Comparison of ENCODE assay signal across 13 cellular contexts in genomic region chr6:169097336-169098052, GRCh38.
DNase-seq lines count a peak whose midpoint lies in the region; ATAC-seq and TF ChIP-seq lines count a peak whose summit lies in the region.
"Had no signal": no experiment of that assay in that cellular context is flagged by ENCODE, and none has a peak within 500 bp of the region (broad histone marks: within the 10 kb centered on the region; RNA-seq: fewer than 3 reads in every experiment).

No MANE protein-coding gene starts in this region.

- peak overlapping the region; percentile 90 for H3K27ac Mint-ChIP-seq in chondrocyte (ENCODE audit: unreplicated experiment)
- H3K27ac Mint-ChIP-seq: activated naive CD4-positive, alpha-beta T cell treated with anti-CD3 and anti-CD28 coated beads for 36 hours; effector memory CD8-positive, alpha-beta T cell had no signal

- H2AFZ ChIP-seq in PC-9, result no peak overlapping the region

- DNase-seq in A172 (ENCODE audit: low spot score), result peak; percentile 94
- peak; percentile 92 for DNase-seq in HT1080 (ENCODE audit: low read depth)
- DNase-seq in chondrocyte (ENCODE audit: low spot score), result no peak
- DNase-seq in lung (ENCODE audit: low spot score), result peak; percentile 10
- DNase-seq in body of pancreas, result no peak
- no peak for DNase-seq in PC-9
- DNase-seq: activated CD4-positive, alpha-beta T cell treated with anti-CD3 and anti-CD28 coated beads for 48 hours; activated naive CD4-positive, alpha-beta T cell treated with anti-CD3 and anti-CD28 coated beads for 36 hours; effector memory CD8-positive, alpha-beta T cell; NCI-H2171 treated with DMSO at 0.1 percent for 48 hours had no signal

- BruUV-seq in PC-9 (replicated peaks; lab: Mats Ljungman, UMichigan), result no TSS peak

- H3K27me3 ChIP-seq in lung (ENCODE audit: control insufficient read depth, insufficient read depth) (peaks cover 2% of the 10 kb centered on the region), body of pancreas (no peaks in the 10 kb centered on the region), PC-9 (ENCODE audit: insufficient read depth, low read depth) (peaks cover 14% of the 10 kb centered on the region; the same call in 1 of the 2 replicates)

- intact Hi-C loops in body of pancreas (cut with DNase I) (no loop called here), PC-9 (cut with micrococcal nuclease; ENCODE audit: unreplicated experiment) (no loop called here)

- no peak overlapping the region for H3K4me3 ChIP-seq in lung
- H3K4me3 ChIP-seq in body of pancreas, result no peak overlapping the region
- no peak overlapping the region for H3K4me3 ChIP-seq in PC-9
- H3K4me3 ChIP-seq: A549 had no signal

- peaks cover 83% of the 10 kb centered on the region for H3K4me1 Mint-ChIP-seq in chondrocyte (ENCODE audit: low read depth)

- no peaks in the 10 kb centered on the region for H3K79me2 ChIP-seq in PC-9 (ENCODE audit: low read depth)

- peaks cover 10% of the 10 kb centered on the region for H3K36me3 Mint-ChIP-seq in chondrocyte (ENCODE audit: low read depth)

- no peaks in the 10 kb centered on the region for H3F3A ChIP-seq in PC-9 (ENCODE audit: insufficient read depth, low read depth)

- no peak for TF ChIP-seq CTCF in chondrocyte (IDR thresholded peaks at IDR 0.05)
- no peak for TF ChIP-seq CTCF in lung (IDR thresholded peaks at IDR 0.05; ENCODE audit: control extremely low read depth, extremely low read depth)
- no peak for TF ChIP-seq CTCF in body of pancreas (IDR thresholded peaks at IDR 0.05)
- no peak for TF ChIP-seq CTCF in PC-9 (conservative IDR thresholded peaks at IDR 0.05)

- H3K4me3 Mint-ChIP-seq in chondrocyte (ENCODE audit: unreplicated experiment), result peak overlapping the region; percentile 16
- H3K4me3 Mint-ChIP-seq: activated naive CD4-positive, alpha-beta T cell treated with anti-CD3 and anti-CD28 coated beads for 36 hours; effector memory CD8-positive, alpha-beta T cell had no signal

- POLR2A ChIA-PET in PC-9 (lab: Charles Lee; ENCODE audit: unreplicated experiment), result no interaction called here

- no peaks in the 10 kb centered on the region for H3K36me3 ChIP-seq in lung (ENCODE audit: control insufficient read depth in 2 of 2, insufficient read depth in 2 of 2, low read length in 2 of 2)
- H3K36me3 ChIP-seq in body of pancreas (replicated peaks in 1 of 2; ENCODE audit: insufficient read depth in 1 of 2, low read depth in 2 of 2), result no peaks in the 10 kb centered on the region
- no peaks in the 10 kb centered on the region for H3K36me3 ChIP-seq in PC-9 (ENCODE audit: low read depth)

- CTCF ChIA-PET in PC-9 (lab: Charles Lee), result no interaction called here

- TF ChIP-seq POLR2A in body of pancreas (IDR thresholded peaks at IDR 0.05), result no peak

- H3K9me2 ChIP-seq in PC-9 (ENCODE audit: insufficient read depth), result no peaks in the 10 kb centered on the region

- 80 to 81% methylated on average over 13 of the region's 13 CpGs for WGBS in lung, 2 donors
- WGBS in body of pancreas, 2 donors, result 69 to 78% methylated on average over 13 of the region's 13 CpGs

- H3K4me1 ChIP-seq in lung (ENCODE audit: control insufficient read depth in 2 of 2, insufficient read depth in 2 of 2, low read length in 2 of 2), result no peaks in the 10 kb centered on the region
- no peaks in the 10 kb centered on the region for H3K4me1 ChIP-seq in body of pancreas
- H3K4me1 ChIP-seq in PC-9 (replicated peaks; ENCODE audit: insufficient read depth), result no peaks in the 10 kb centered on the region

- peaks cover 10% of the 10 kb centered on the region for H3K9me3 Mint-ChIP-seq in chondrocyte (ENCODE audit: low read depth)
- H3K9me3 Mint-ChIP-seq: effector memory CD8-positive, alpha-beta T cell had no signal

- no peaks in the 10 kb centered on the region for H4K20me1 ChIP-seq in PC-9 (ENCODE audit: insufficient read depth)

- H3K9me3 ChIP-seq in lung (ENCODE audit: control insufficient read depth in 2 of 2, insufficient read depth in 1 of 2, low read length in 1 of 2) (peaks cover 0 to 4% of the 10 kb centered on the region in 2 donors), body of pancreas (no peaks in the 10 kb centered on the region), PC-9 (ENCODE audit: insufficient read depth, low read depth) (no peaks in the 10 kb centered on the region)
- H3K9me3 ChIP-seq: A549 had no signal

- no peaks in the 10 kb centered on the region for H3K27me3 Mint-ChIP-seq in chondrocyte (ENCODE audit: low read depth)

- H3K27ac ChIP-seq in lung (ENCODE audit: low read depth in 1 of 2, low read length in 1 of 2), result no peak overlapping the region
- no peak overlapping the region for H3K27ac ChIP-seq in body of pancreas
- H3K27ac ChIP-seq in PC-9, result no peak overlapping the region
- H3K27ac ChIP-seq: A549 had no signal

- ATAC-seq in lung (ENCODE audit: insufficient read depth, low FRiP score) (no peak), HG03457 (IDR thresholded peaks at IDR 0.05; ENCODE audit: unreplicated experiment) (no peak), body of pancreas (no peak), GM19328 (IDR thresholded peaks at IDR 0.05; ENCODE audit: unreplicated experiment) (no peak)
- ATAC-seq: A549; effector memory CD8-positive, alpha-beta T cell had no signal

- no peak overlapping the region for H3K4me2 ChIP-seq in PC-9
- H3K4me2 ChIP-seq: A549 had no signal

Comparison
In these comparisons a context has a peak if more than half of its experiments do, and no peak if none do; other contexts are left out.
1. DNase-seq: peak in A172 (single experiment), HT1080 (single experiment) and lung (single experiment); none in chondrocyte (single experiment), body of pancreas (0 of 4) and PC-9 (0 of 2).